Comparison of ENCODE assay signal across 28 cellular contexts in the genomic region with DNA sequence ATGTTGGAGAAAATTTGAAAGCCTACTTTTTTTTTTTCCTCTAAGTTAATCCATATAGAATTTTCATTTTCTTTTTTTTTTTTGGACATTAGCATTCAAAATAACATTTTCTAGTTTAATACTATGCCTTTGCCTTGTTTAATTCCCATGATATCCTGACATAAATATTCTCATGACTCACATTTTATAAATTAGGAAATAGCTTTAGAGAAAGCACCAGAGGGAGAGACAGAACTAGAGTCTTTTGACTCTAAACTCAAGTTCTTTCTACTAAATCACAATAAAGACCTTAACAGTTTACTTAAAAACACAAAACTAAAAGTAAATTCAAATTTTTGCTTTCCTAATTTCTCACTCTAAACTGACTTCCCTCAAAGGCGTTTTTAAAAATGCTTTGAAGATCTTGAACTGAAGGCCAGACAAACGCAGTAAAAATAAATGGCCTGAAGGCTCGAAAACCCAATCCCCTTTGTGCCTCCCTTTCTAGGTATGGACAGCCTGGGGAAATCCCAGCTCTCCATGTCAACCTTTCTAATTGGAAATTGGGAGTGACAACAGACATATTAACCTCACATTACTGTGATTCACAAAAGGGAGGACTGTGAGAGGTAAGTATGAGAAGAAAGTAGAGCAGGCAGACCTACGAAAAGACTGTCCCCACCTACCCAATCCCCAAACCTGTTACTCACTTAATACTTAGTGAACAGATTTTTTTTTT.
A peak's percentile ranks its signal among the peaks of the same experiment; 100 is the strongest.
DNase-seq lines count a peak whose midpoint lies in the region; ATAC-seq and TF ChIP-seq lines count a peak whose summit lies in the region.
"Had no signal": no experiment of that assay in that cellular context is flagged by ENCODE, and none has a peak within 500 bp of the region (broad histone marks: within the 10 kb centered on the region; RNA-seq: fewer than 3 reads in every experiment).

No MANE protein-coding gene starts in this region.

- CTCF ChIA-PET in SK-N-SH (lab: Yijun Ruan, JAX) = interaction anchor here (0.6 to 3.1 kb wide), 5 partner anchors 13 to 224 kb away, joined by 3 to 11 read pairs (median 3); no protein-coding TSS in a partner anchor

- H3K27me3 Mint-ChIP-seq in neural progenitor cell (ENCODE audit: insufficient read depth, low read depth) = peaks cover 2% of the 10 kb centered on the region

- no peak for TF ChIP-seq RAD21 in SK-N-SH (IDR thresholded peaks at IDR 0.05; ENCODE audit: low read length)

- H3K79me2 ChIP-seq in SK-N-SH (ENCODE audit: insufficient read depth) = peaks cover 99% of the 10 kb centered on the region
- peaks cover 97% of the 10 kb centered on the region for H3K79me2 ChIP-seq in neural progenitor cell (ENCODE audit: low read depth)
- H3K79me2 ChIP-seq in Karpas-422 (ENCODE audit: low read length) = no peaks in the 10 kb centered on the region

- POLR2A ChIA-PET in SK-N-SH (lab: Yijun Ruan, JAX) = no interaction called here

- H3K9ac ChIP-seq in SK-N-SH (no peak overlapping the region; the same call in 1 of the 2 replicates), neural progenitor cell (no peak overlapping the region), Karpas-422 (ENCODE audit: low read length) (no peak overlapping the region)
- H3K9ac ChIP-seq: BLaER1 treated with 17β-estradiol and CSF1 and Interleukin-3, amounts not matched to agents 10 nM and 100 nM had no signal

- no peak for TF ChIP-seq CTCF in SK-N-SH (IDR thresholded peaks at IDR 0.05)
- TF ChIP-seq CTCF in fibroblast of mammary gland (conservative IDR thresholded peaks at IDR 0.05; ENCODE audit: control insufficient read depth, insufficient read depth, low read depth, low read length) = no peak
- TF ChIP-seq CTCF in neural progenitor cell (IDR thresholded peaks at IDR 0.05) = no peak

- H3K4me2 ChIP-seq in SK-N-SH (no peak overlapping the region), neural progenitor cell (no peak overlapping the region), Karpas-422 (ENCODE audit: low read depth, low read length, poor library complexity, severe bottlenecking) (no peak overlapping the region)
- H3K4me2 ChIP-seq: BLaER1 treated with 17β-estradiol and CSF1 and Interleukin-3, amounts not matched to agents 10 nM and 100 nM had no signal

- H4K20me1 ChIP-seq in SK-N-SH (ENCODE audit: insufficient read depth) (peaks cover 54% of the 10 kb centered on the region), neural progenitor cell (ENCODE audit: low read depth) (peaks cover 65% of the 10 kb centered on the region), Karpas-422 (ENCODE audit: insufficient read depth, low read depth, low read length) (no peaks in the 10 kb centered on the region)
- H4K20me1 ChIP-seq: BLaER1 treated with 17β-estradiol and CSF1 and Interleukin-3, amounts not matched to agents 10 nM and 100 nM had no signal

- H3K27ac ChIP-seq in SK-N-SH (ENCODE audit: low read depth in 2 of 2, low read length in 1 of 2) (peak overlapping the region; percentile 40 to 76; a peak in 3 of 4 replicates), neural progenitor cell (peak overlapping the region; percentile 34), Karpas-422 (ENCODE audit: low read length) (no peak overlapping the region)
- H3K27ac ChIP-seq: BLaER1 treated with 17β-estradiol and CSF1 and Interleukin-3, amounts not matched to agents 10 nM and 100 nM had no signal

- H3K4me1 Mint-ChIP-seq in neural progenitor cell = peaks cover 6% of the 10 kb centered on the region
- H3K4me1 Mint-ChIP-seq: stimulated activated effector memory CD8-positive, alpha-beta T cell treated with anti-CD3 and anti-CD28 coated beads, Interleukin-12 subunit alpha, Interleukin-12 subunit beta, amount 100 ng/mL, for 72 hours had no signal

- H3K4me1 ChIP-seq in SK-N-SH (ENCODE audit: control insufficient read depth in 1 of 2, insufficient read depth in 2 of 2, low read depth in 1 of 2, low read length in 1 of 2) = peaks cover 9 to 17% of the 10 kb centered on the region in 2 experiments; a peak in 3 of 4 replicates
- peaks cover 5% of the 10 kb centered on the region for H3K4me1 ChIP-seq in neural progenitor cell
- H3K4me1 ChIP-seq in Karpas-422 (ENCODE audit: low read length) = no peaks in the 10 kb centered on the region
- H3K4me1 ChIP-seq: BLaER1 treated with 17β-estradiol and CSF1 and Interleukin-3, amounts not matched to agents 10 nM and 100 nM had no signal

- H3K27me3 ChIP-seq in SK-N-SH (ENCODE audit: insufficient read depth) (no peaks in the 10 kb centered on the region), neural progenitor cell (no peaks in the 10 kb centered on the region), Karpas-422 (ENCODE audit: low read length) (no peaks in the 10 kb centered on the region)
- H3K27me3 ChIP-seq: BLaER1 treated with 17β-estradiol and CSF1 and Interleukin-3, amounts not matched to agents 10 nM and 100 nM had no signal

- peaks cover 18 to 29% of the 10 kb centered on the region in 2 experiments for H3K36me3 ChIP-seq in SK-N-SH (replicated peaks in 1 of 2; ENCODE audit: control insufficient read depth in 1 of 2, insufficient read depth in 2 of 2, low read length in 1 of 2)
- peaks cover 6% of the 10 kb centered on the region for H3K36me3 ChIP-seq in neural progenitor cell
- H3K36me3 ChIP-seq in Karpas-422 (ENCODE audit: insufficient read depth, low read length) = no peaks in the 10 kb centered on the region

- H3K9me3 ChIP-seq in SK-N-SH (no peaks in the 10 kb centered on the region), neural progenitor cell (ENCODE audit: low read depth) (no peaks in the 10 kb centered on the region), Karpas-422 (ENCODE audit: low read length) (no peaks in the 10 kb centered on the region)
- H3K9me3 ChIP-seq: BLaER1 treated with 17β-estradiol and CSF1 and Interleukin-3, amounts not matched to agents 10 nM and 100 nM; Caco-2 had no signal

- peaks cover 21% of the 10 kb centered on the region for H3K36me3 Mint-ChIP-seq in neural progenitor cell
- H3K36me3 Mint-ChIP-seq: naive thymus-derived CD4-positive, alpha-beta T cell; stimulated activated effector memory CD8-positive, alpha-beta T cell treated with anti-CD3 and anti-CD28 coated beads, Interleukin-12 subunit alpha, Interleukin-12 subunit beta, amount 100 ng/mL, for 72 hours had no signal

- no peak overlapping the region for H3K4me3 ChIP-seq in SK-N-SH (ENCODE audit: low read depth in 2 of 2, low read length in 1 of 2)
- no peak overlapping the region for H3K4me3 ChIP-seq in fibroblast of mammary gland (ENCODE audit: control insufficient read depth, low read depth, low read length)
- no peak overlapping the region for H3K4me3 ChIP-seq in neural progenitor cell
- no peak overlapping the region for H3K4me3 ChIP-seq in Karpas-422 (ENCODE audit: low read length)
- H3K4me3 ChIP-seq: BLaER1 treated with 17β-estradiol and CSF1 and Interleukin-3, amounts not matched to agents 10 nM and 100 nM had no signal

- WGBS in SK-N-SH (ENCODE audit: low lambda C conversion rate) = 64% methylated on average over 4 of the region's 4 CpGs

- H3K4me3 Mint-ChIP-seq in neural progenitor cell = no peak overlapping the region
- H3K4me3 Mint-ChIP-seq: activated CD4-positive, alpha-beta memory T cell treated with anti-CD3 and anti-CD28 coated beads, Interleukin-2, amount 10 ng/mL, durations not matched to agents 7 days and 5 days; naive thymus-derived CD4-positive, alpha-beta T cell; stimulated activated effector memory CD8-positive, alpha-beta T cell treated with anti-CD3 and anti-CD28 coated beads, Interleukin-12 subunit alpha, Interleukin-12 subunit beta, amount 100 ng/mL, for 72 hours had no signal

- no peaks in the 10 kb centered on the region for H3K9me3 Mint-ChIP-seq in neural progenitor cell
- H3K9me3 Mint-ChIP-seq: activated CD4-positive, alpha-beta memory T cell treated with anti-CD3 and anti-CD28 coated beads, Interleukin-2, amount 10 ng/mL, durations not matched to agents 7 days and 5 days; naive thymus-derived CD4-positive, alpha-beta T cell; stimulated activated effector memory CD8-positive, alpha-beta T cell treated with anti-CD3 and anti-CD28 coated beads, Interleukin-12 subunit alpha, Interleukin-12 subunit beta, amount 100 ng/mL, for 72 hours had no signal

- ATAC-seq in activated CD4-positive, CD25-positive, alpha-beta regulatory T cell treated with anti-CD3 and anti-CD28 coated beads, Interleukin-2, amount 50 U/mL, for 24 hours = no peak
- no peak for ATAC-seq in GM21529 (IDR thresholded peaks at IDR 0.05; ENCODE audit: unreplicated experiment)
- ATAC-seq: left ventricle myocardium superior; naive thymus-derived CD4-positive, alpha-beta T cell; stimulated activated effector memory CD8-positive, alpha-beta T cell treated with anti-CD3 and anti-CD28 coated beads, Interleukin-12 subunit alpha, Interleukin-12 subunit beta, amount 100 ng/mL, for 72 hours had no signal

- H3F3A ChIP-seq in SK-N-SH (replicated peaks; ENCODE audit: insufficient read depth) = peaks cover 19% of the 10 kb centered on the region
- peaks cover 8% of the 10 kb centered on the region for H3F3A ChIP-seq in neural progenitor cell (ENCODE audit: low read depth)

- H3K9me2 ChIP-seq in SK-N-SH (no peaks in the 10 kb centered on the region), Karpas-422 (replicated peaks; ENCODE audit: insufficient read depth, low read length) (no peaks in the 10 kb centered on the region)

- H2AFZ ChIP-seq in SK-N-SH (ENCODE audit: low read depth) (no peak overlapping the region), neural progenitor cell (replicated peaks) (no peak overlapping the region), Karpas-422 (ENCODE audit: low read length) (no peak overlapping the region)

- H3K27ac Mint-ChIP-seq in neural progenitor cell = no peak overlapping the region
- H3K27ac Mint-ChIP-seq: activated CD4-positive, alpha-beta memory T cell treated with anti-CD3 and anti-CD28 coated beads, Interleukin-2, amount 10 ng/mL, durations not matched to agents 7 days and 5 days; stimulated activated effector memory CD8-positive, alpha-beta T cell treated with anti-CD3 and anti-CD28 coated beads, Interleukin-12 subunit alpha, Interleukin-12 subunit beta, amount 100 ng/mL, for 72 hours had no signal

- no peak for TF ChIP-seq EP300 in SK-N-SH (IDR thresholded peaks at IDR 0.05; ENCODE audit: borderline replicate concordance in 1 of 2, low read depth in 1 of 2, low read length in 1 of 2)

- DNase-seq in ELF-1 (ENCODE audit: low read depth, low spot score) (peak; percentile 64), SK-N-SH (no peak), fibroblast of mammary gland (ENCODE audit: low read depth) (peak; percentile 28), neural progenitor cell (ENCODE audit: low spot score) (no peak), Karpas-422 (no peak), COLO668 (lab: John Stamatoyannopoulos, UW; ENCODE audit: unreplicated experiment) (no peak)
- DNase-seq: ACHN; activated CD4-positive, alpha-beta memory T cell treated with anti-CD3 and anti-CD28 coated beads, Interleukin-2, amount 10 ng/mL, durations not matched to agents 7 days and 5 days; activated CD4-positive, alpha-beta T cell treated with anti-CD3 and anti-CD28 coated beads for 1 hour; activated CD8-positive, alpha-beta memory T cell treated with anti-CD3 and anti-CD28 coated beads, Interleukin-2, amount 50 U/mL, for 48 hours; activated naive CD4-positive, alpha-beta T cell treated with anti-CD3 and anti-CD28 coated beads, Interleukin-2, amount 50 U/mL, for 16 hours; Caco-2; DND-41; effector CD4-positive, alpha-beta T cell; KBM-7; left ventricle myocardium superior; MM.1S; naive thymus-derived CD4-positive, alpha-beta T cell; NCI-H1417; NCI-H2029; NCI-H524; occipital lobe; T-helper 2 cell; trophoblast cell had no signal

TF ChIP-seq in SK-N-SH, 30 proteins besides CTCF, POLR2A, EP300 and RAD21 (continues in another document):
- TF ChIP-seq FOXM1 (IDR thresholded peaks at IDR 0.05; ENCODE audit: low read depth) = no peak

Comparison
In these comparisons a context has a peak if more than half of its experiments do, and no peak if none do; other contexts are left out.
1. DNase-seq: peak in ELF-1 (single experiment) and fibroblast of mammary gland (single experiment); none in SK-N-SH (single experiment), neural progenitor cell (single experiment), Karpas-422 (single experiment) and COLO668 (single experiment).